In genomic region chr1:148334339-148335130, GRCh38 we compare ENCODE assay signal across 7 cellular contexts.
A peak's percentile ranks its signal among the peaks of the same experiment; 100 is the strongest.
DNase-seq lines count a peak whose midpoint lies in the region; ATAC-seq and TF ChIP-seq lines count a peak whose summit lies in the region.

No MANE protein-coding gene starts in this region.

- DNase-seq in NCI-H2171 treated with DMSO at 0.1 percent for 48 hours (lab: John Stamatoyannopoulos, UW) (peak; percentile 61), cerebellar cortex (ENCODE audit: low spot score) (peak; percentile 97), kidney glomerular epithelial cell (lab: John Stamatoyannopoulos, UW) (peak; percentile 90)
- DNase-seq in activated CD4-positive, CD25-positive, alpha-beta regulatory T cell treated with anti-CD3 and anti-CD28 coated beads, Interleukin-2, amount 50 U/mL, for 16 hours (ENCODE audit: low read depth, low spot score): peak; percentile 44
- DNase-seq in stimulated activated CD4-positive, alpha-beta T cell treated with anti-CD3 and anti-CD28 coated beads, Interleukin-15, amount 100 ng/mL, for 48 hours (ENCODE audit: low read depth in 2 of 2): peak; percentile 74 to 78

- TF ChIP-seq POLR2A in GM18526 (IDR thresholded peaks at IDR 0.05; ENCODE audit: extremely low read depth, insufficient read length): peak; percentile 99

- peak; percentile 61 for ATAC-seq in HG03064 (IDR thresholded peaks at IDR 0.05; ENCODE audit: low read depth, unreplicated experiment)

Comparison
In these comparisons a context has a peak if more than half of its experiments do, and no peak if none do; other contexts are left out.
1. Peak in every context shown above with its lines: DNase-seq and ATAC-seq.
2. DNase-seq: peak in every context shown above with its lines; median percentile 97 in cerebellar cortex; 90 in kidney glomerular epithelial cell; 76 in stimulated activated CD4-positive, alpha-beta T cell treated with anti-CD3 and anti-CD28 coated beads, Interleukin-15, amount 100 ng/mL, for 48 hours; 61 in NCI-H2171 treated with DMSO at 0.1 percent for 48 hours; 44 in activated CD4-positive, CD25-positive, alpha-beta regulatory T cell treated with anti-CD3 and anti-CD28 coated beads, Interleukin-2, amount 50 U/mL, for 16 hours.